Comparison of ENCODE assay signal across 1 cellular context in genomic region chr18:70121842-70122241, GRCh38.
TF ChIP-seq lines count a peak whose summit lies in the region.

No MANE protein-coding gene starts in this region.

TF ChIP-seq in GM12878, 131 proteins besides CTCF, POLR2A, EP300 and RAD21 (continued from another document):
- no peak; the same call in 1 of the 2 replicates for TF ChIP-seq ATF2 (IDR thresholded peaks at IDR 0.05; ENCODE audit: low read length)
- TF ChIP-seq CHD1 (IDR thresholded peaks at IDR 0.05; ENCODE audit: low read depth, low read length), result no peak
- TF ChIP-seq NFXL1 (IDR thresholded peaks at IDR 0.05; ENCODE audit: borderline replicate concordance), result no peak
- no peak for TF ChIP-seq PAX5 (IDR thresholded peaks at IDR 0.05; ENCODE audit: borderline replicate concordance, low read depth, low read length)
- TF ChIP-seq MTA2 (IDR thresholded peaks at IDR 0.05; ENCODE audit: low read depth), result peak; percentile 39; the same call in 1 of the 2 replicates
- 0 out of 2 replicates have a peak, but pooled peaks have one; percentile 18 for TF ChIP-seq BCL11A (IDR thresholded peaks at IDR 0.05; ENCODE audit: low read depth, low read length)
- TF ChIP-seq ZNF592 (IDR thresholded peaks at IDR 0.05), result no peak
- TF ChIP-seq SPI1 (IDR thresholded peaks at IDR 0.05; ENCODE audit: borderline replicate concordance, insufficient read depth, low read depth, low read length), result no peak
- no peak for TF ChIP-seq POU2F2 (IDR thresholded peaks at IDR 0.05; ENCODE audit: borderline replicate concordance, low read depth, low read length)
- TF ChIP-seq TARDBP (IDR thresholded peaks at IDR 0.05; ENCODE audit: borderline replicate concordance), result no peak
- TF ChIP-seq SREBF1 (IDR thresholded peaks at IDR 0.05; ENCODE audit: low read length), result no peak
- no peak for TF ChIP-seq SIX5 (IDR thresholded peaks at IDR 0.05; ENCODE audit: low read depth, low read length, severe bottlenecking)
- 0 out of 2 replicates have a peak, but pooled peaks have one; percentile 16 for TF ChIP-seq GABPA (IDR thresholded peaks at IDR 0.05; ENCODE audit: low read depth)
- TF ChIP-seq YBX1 (IDR thresholded peaks at IDR 0.05), result no peak
- peak; percentile 90; the same call in 1 of the 2 replicates for TF ChIP-seq FOXM1 (IDR thresholded peaks at IDR 0.05; ENCODE audit: low read depth, low read length)
- TF ChIP-seq HDAC2 (IDR thresholded peaks at IDR 0.05), result no peak
- no peak for TF ChIP-seq DPF2 (IDR thresholded peaks at IDR 0.05)
- TF ChIP-seq IKZF2 (IDR thresholded peaks at IDR 0.05), result peak; percentile 31 to 32; a peak in 1 of 4 replicates
- no peak for TF ChIP-seq NBN (IDR thresholded peaks at IDR 0.05)
- no peak for TF ChIP-seq KAT2A (conservative IDR thresholded peaks at IDR 0.05; ENCODE audit: control insufficient read depth, low read depth, low read length)
- TF ChIP-seq CHD2 (IDR thresholded peaks at IDR 0.05; ENCODE audit: borderline replicate concordance, low read depth, low read length), result no peak
- TF ChIP-seq GATAD2B (conservative IDR thresholded peaks at IDR 0.05; ENCODE audit: low read depth), result no peak
- no peak for TF ChIP-seq HDGF (IDR thresholded peaks at IDR 0.05)
- no peak for TF ChIP-seq NKRF (conservative IDR thresholded peaks at IDR 0.05)
- no peak for TF ChIP-seq ZBTB33 (IDR thresholded peaks at IDR 0.05)
- no peak for TF ChIP-seq IKZF1 (conservative IDR thresholded peaks at IDR 0.05)
- TF ChIP-seq SUZ12 (IDR thresholded peaks at IDR 0.05; ENCODE audit: unreplicated experiment), result no peak
- peak; percentile 55; the same call in 1 of the 2 replicates for TF ChIP-seq RELB (IDR thresholded peaks at IDR 0.05; ENCODE audit: low read depth)
- TF ChIP-seq FOXK2 (IDR thresholded peaks at IDR 0.05), result no peak
- TF ChIP-seq ZNF207 (IDR thresholded peaks at IDR 0.05; ENCODE audit: borderline replicate concordance), result no peak
- no peak for TF ChIP-seq PKNOX1 (IDR thresholded peaks at IDR 0.05)
- no peak for TF ChIP-seq EED (IDR thresholded peaks at IDR 0.05; ENCODE audit: low read depth)
- TF ChIP-seq SIN3A (IDR thresholded peaks at IDR 0.05; ENCODE audit: low read depth, low read length), result no peak
- no peak for TF ChIP-seq ASH2L (IDR thresholded peaks at IDR 0.05; ENCODE audit: borderline replicate concordance, low read depth)
- no peak; the same call in 1 of the 2 replicates for TF ChIP-seq ZBED1 (IDR thresholded peaks at IDR 0.05; ENCODE audit: borderline replicate concordance)
- no peak for TF ChIP-seq WRNIP1 (IDR thresholded peaks at IDR 0.05; ENCODE audit: borderline replicate concordance, low read depth, low read length)
- no peak for TF ChIP-seq SP1 (IDR thresholded peaks at IDR 0.05; ENCODE audit: low read depth, low read length)
- peak; percentile 53; the same call in 1 of the 2 replicates for TF ChIP-seq MEF2A (IDR thresholded peaks at IDR 0.05; ENCODE audit: insufficient read depth, low read depth, low read length)
- TF ChIP-seq RELA (IDR thresholded peaks at IDR 0.05; ENCODE audit: borderline replicate concordance, partially characterized antibody), result peak; percentile 47
- TF ChIP-seq CREM (IDR thresholded peaks at IDR 0.05; ENCODE audit: low read depth), result peak; percentile 48; the same call in 1 of the 2 replicates
- TF ChIP-seq BACH1 (IDR thresholded peaks at IDR 0.05; ENCODE audit: borderline replicate concordance), result no peak
- TF ChIP-seq ZNF217 (IDR thresholded peaks at IDR 0.05), result 0 out of 2 replicates have a peak, but pooled peaks have one; percentile 24
- TF ChIP-seq MYB (IDR thresholded peaks at IDR 0.05; ENCODE audit: borderline replicate concordance, low read depth, low read length), result no peak
- TF ChIP-seq KLF5 (IDR thresholded peaks at IDR 0.05; ENCODE audit: partially characterized antibody), result no peak
- TF ChIP-seq SMARCA5 (IDR thresholded peaks at IDR 0.05), result no peak
- no peak for TF ChIP-seq RCOR1 (conservative IDR thresholded peaks at IDR 0.05; ENCODE audit: low read depth, low read length)
- TF ChIP-seq SMC3 (IDR thresholded peaks at IDR 0.05; ENCODE audit: borderline replicate concordance, low read length), result no peak
- TF ChIP-seq NFIC (IDR thresholded peaks at IDR 0.05; ENCODE audit: low read depth, low read length), result peak; percentile 87; the same call in 1 of the 2 replicates
- TF ChIP-seq RUNX3 (IDR thresholded peaks at IDR 0.05; ENCODE audit: low read length), result peak; percentile 52; the same call in 1 of the 2 replicates
